ENCODE assay signal across 1 cellular context in the genomic region with DNA sequence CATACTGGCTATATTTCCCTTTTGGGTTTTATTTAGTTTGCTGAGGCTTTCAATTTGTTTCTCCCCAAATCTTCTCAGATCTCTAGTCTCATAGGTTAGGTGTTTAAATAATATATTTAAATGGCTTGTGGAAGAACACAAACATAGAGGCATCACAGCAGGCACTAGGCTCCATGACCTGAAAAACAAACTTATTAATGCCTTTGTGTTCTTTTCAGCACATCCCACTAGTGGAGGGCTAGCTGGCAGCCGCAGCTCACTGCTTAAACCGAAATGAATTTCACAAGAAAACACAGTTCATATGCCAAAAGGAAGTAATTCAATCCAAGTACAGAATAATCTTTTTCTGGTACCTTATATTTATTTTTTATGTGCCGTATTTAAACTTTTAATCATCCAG.
TF ChIP-seq lines count a peak whose summit lies in the region.

No MANE protein-coding gene starts in this region.

TF ChIP-seq in HEK293, 187 proteins besides CTCF, POLR2A, EP300 and RAD21 (continued from another document):
- TF ChIP-seq ZNF610 (tag by site-specific recombination; IDR thresholded peaks at IDR 0.05; ENCODE audit: borderline replicate concordance) (no peak), ZBTB48 (tag by site-specific recombination; IDR thresholded peaks at IDR 0.05) (no peak), ZNF366 (tag by site-specific recombination; conservative IDR thresholded peaks at IDR 0.05) (no peak)
- TF ChIP-seq, protein P1, sequence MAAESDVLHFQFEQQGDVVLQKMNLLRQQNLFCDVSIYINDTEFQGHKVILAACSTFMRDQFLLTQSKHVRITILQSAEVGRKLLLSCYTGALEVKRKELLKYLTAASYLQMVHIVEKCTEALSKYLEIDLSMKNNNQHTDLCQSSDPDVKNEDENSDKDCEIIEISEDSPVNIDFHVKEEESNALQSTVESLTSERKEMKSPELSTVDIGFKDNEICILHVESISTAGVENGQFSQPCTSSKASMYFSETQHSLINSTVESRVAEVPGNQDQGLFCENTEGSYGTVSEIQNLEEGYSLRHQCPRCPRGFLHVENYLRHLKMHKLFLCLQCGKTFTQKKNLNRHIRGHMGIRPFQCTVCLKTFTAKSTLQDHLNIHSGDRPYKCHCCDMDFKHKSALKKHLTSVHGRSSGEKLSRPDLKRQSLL (tag by site-specific recombination; IDR thresholded peaks at IDR 0.05): peak; percentile 49; the same call in 1 of the 2 replicates
- TF ChIP-seq, protein P2, sequence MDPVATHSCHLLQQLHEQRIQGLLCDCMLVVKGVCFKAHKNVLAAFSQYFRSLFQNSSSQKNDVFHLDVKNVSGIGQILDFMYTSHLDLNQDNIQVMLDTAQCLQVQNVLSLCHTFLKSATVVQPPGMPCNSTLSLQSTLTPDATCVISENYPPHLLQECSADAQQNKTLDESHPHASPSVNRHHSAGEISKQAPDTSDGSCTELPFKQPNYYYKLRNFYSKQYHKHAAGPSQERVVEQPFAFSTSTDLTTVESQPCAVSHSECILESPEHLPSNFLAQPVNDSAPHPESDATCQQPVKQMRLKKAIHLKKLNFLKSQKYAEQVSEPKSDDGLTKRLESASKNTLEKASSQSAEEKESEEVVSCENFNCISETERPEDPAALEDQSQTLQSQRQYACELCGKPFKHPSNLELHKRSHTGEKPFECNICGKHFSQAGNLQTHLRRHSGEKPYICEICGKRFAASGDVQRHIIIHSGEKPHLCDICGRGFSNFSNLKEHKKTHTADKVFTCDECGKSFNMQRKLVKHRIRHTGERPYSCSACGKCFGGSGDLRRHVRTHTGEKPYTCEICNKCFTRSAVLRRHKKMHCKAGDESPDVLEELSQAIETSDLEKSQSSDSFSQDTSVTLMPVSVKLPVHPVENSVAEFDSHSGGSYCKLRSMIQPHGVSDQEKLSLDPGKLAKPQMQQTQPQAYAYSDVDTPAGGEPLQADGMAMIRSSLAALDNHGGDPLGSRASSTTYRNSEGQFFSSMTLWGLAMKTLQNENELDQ (tag by site-specific recombination; IDR thresholded peaks at IDR 0.05; ENCODE audit: low read depth): no peak
